Comparison of ENCODE assay signal across 9 cellular contexts in genomic region chr1:161447040-161447756, GRCh38. TPM values are rescaled to one million over a fixed set of nuclear protein-coding genes. Genes with fewer than 3 reads are reported as not detected.
DNase-seq lines count a peak whose midpoint lies in the region; ATAC-seq, FAIRE-seq and TF ChIP-seq lines count a peak whose summit lies in the region.
"Not testable (repeated sequence)": the region's sequence is repeated elsewhere in the genome, so short reads cannot be mapped to it uniquely, and the experiment has no call there.
"Had no signal": no experiment of that assay in that cellular context is flagged by ENCODE, and none has a peak within 500 bp of the region (broad histone marks: within the 10 kb centered on the region; RNA-seq: fewer than 3 reads in every experiment).

No MANE protein-coding gene starts in this region.

- H3K4me3 Mint-ChIP-seq in Calu3 (ENCODE audit: low read depth, unreplicated experiment); activated B cell treated with CpG ODN at 0.5 μM for 24 hours; natural killer cell: not testable (repeated sequence)

- not testable (repeated sequence) for H3K36me3 Mint-ChIP-seq in Calu3 (ENCODE audit: insufficient read depth, unreplicated experiment); activated B cell treated with CpG ODN at 0.5 μM for 24 hours (ENCODE audit: low read depth); natural killer cell

- not testable (repeated sequence) for H3K79me2 ChIP-seq in endothelial cell of umbilical vein (ENCODE audit: control insufficient read depth, insufficient read depth, low read length)

- H3K9me3 Mint-ChIP-seq in Calu3 (ENCODE audit: low read depth, unreplicated experiment); activated B cell treated with CpG ODN at 0.5 μM for 24 hours; natural killer cell: not testable (repeated sequence)

- not testable (repeated sequence) for H3K4me2 ChIP-seq in endothelial cell of umbilical vein (ENCODE audit: insufficient read depth, low read length)

- H3K9ac ChIP-seq in endothelial cell of umbilical vein (replicated peaks; ENCODE audit: extremely low read depth, insufficient read depth, low read length), result not testable (repeated sequence)

- not testable (repeated sequence) for H3K9me1 ChIP-seq in endothelial cell of umbilical vein (replicated peaks; ENCODE audit: control insufficient read depth, extremely low read depth, insufficient read depth, low read length)

- not testable (repeated sequence) for H3K4me1 ChIP-seq in endothelial cell of umbilical vein (ENCODE audit: control insufficient read depth, extremely low read depth, insufficient read depth, low read length)

- H3K27ac Mint-ChIP-seq in Calu3 (ENCODE audit: unreplicated experiment); activated B cell treated with CpG ODN at 0.5 μM for 24 hours; natural killer cell: not testable (repeated sequence)

- DNase-seq in Calu3; activated B cell treated with CpG ODN at 0.5 μM for 24 hours; endothelial cell of umbilical vein (ENCODE audit: low read depth, low spot score); natural killer cell: not testable (repeated sequence)

- TF ChIP-seq CTCF in Calu3 (IDR thresholded peaks at IDR 0.05; ENCODE audit: unreplicated experiment); activated B cell treated with CpG ODN at 0.5 μM for 24 hours (IDR thresholded peaks at IDR 0.05); endothelial cell of umbilical vein (IDR thresholded peaks at IDR 0.05; ENCODE audit: extremely low read depth in 1 of 2, insufficient read depth in 1 of 2, low read depth in 1 of 2, low read length in 2 of 2); natural killer cell (IDR thresholded peaks at IDR 0.05): not testable (repeated sequence)

- not testable (repeated sequence) for FAIRE-seq in endothelial cell of umbilical vein (lab: Jason Lieb, UNC)

- dilution Hi-C loops in endothelial cell of umbilical vein (cut with MboI; ENCODE audit: extremely low pct_ligation_motif_present, low sequenced_read_pairs), result not testable (repeated sequence)

- CTCF ChIA-PET in Calu3 (lab: Charles Lee); activated B cell treated with CpG ODN at 0.5 μM for 24 hours (lab: Charles Lee); endothelial cell of umbilical vein (lab: Charles Lee): not testable (repeated sequence)

- intact Hi-C loops in Calu3 (cut with micrococcal nuclease; ENCODE audit: unreplicated experiment); activated B cell treated with CpG ODN at 0.5 μM for 24 hours (cut with micrococcal nuclease); natural killer cell (cut with micrococcal nuclease): not testable (repeated sequence)
- intact Hi-C loops in endothelial cell of umbilical vein (cut with micrococcal nuclease), result loop anchor here (10.0 kb wide), 1 partner anchor 52 kb away; no protein-coding TSS in a partner anchor

- H3K36me3 ChIP-seq in endothelial cell of umbilical vein (ENCODE audit: control insufficient read depth in 2 of 2, extremely low read depth in 1 of 2, insufficient read depth in 2 of 2, low read length in 2 of 2), result not testable (repeated sequence)

- ATAC-seq in GM19397 (IDR thresholded peaks at IDR 0.05; ENCODE audit: unreplicated experiment) (peak; percentile 44), GM21737 (IDR thresholded peaks at IDR 0.05; ENCODE audit: unreplicated experiment) (peak; percentile 43), HG02970 (IDR thresholded peaks at IDR 0.05; ENCODE audit: low FRiP score, unreplicated experiment) (peak; percentile 38), HG03439 (IDR thresholded peaks at IDR 0.05; ENCODE audit: unreplicated experiment) (peak; percentile 46), activated B cell treated with CpG ODN at 0.5 μM for 24 hours (ENCODE audit: low read depth) (peak; percentile 38), natural killer cell (peak in 2 of 3 donors; percentile 45 to 49)

- H3K9me3 ChIP-seq in endothelial cell of umbilical vein (replicated peaks; ENCODE audit: control insufficient read depth, insufficient read depth, low read length), result not testable (repeated sequence)

- not testable (repeated sequence) for TF ChIP-seq POLR2A in endothelial cell of umbilical vein (IDR thresholded peaks at IDR 0.05; ENCODE audit: low read depth, low read length)

- H2AFZ ChIP-seq in endothelial cell of umbilical vein (ENCODE audit: low read depth, low read length), result not testable (repeated sequence)

- not testable (repeated sequence) for H3K4me3 ChIP-seq in endothelial cell of umbilical vein (replicated peaks in 1 of 3; ENCODE audit: insufficient read depth in 1 of 3, low read depth in 1 of 3, low read length in 3 of 3)

- not testable (repeated sequence) for H3K4me1 Mint-ChIP-seq in Calu3 (ENCODE audit: low read depth, unreplicated experiment); activated B cell treated with CpG ODN at 0.5 μM for 24 hours; natural killer cell

- H4K20me1 ChIP-seq in endothelial cell of umbilical vein (replicated peaks; ENCODE audit: control insufficient read depth, extremely low read depth, insufficient read depth, low read length), result not testable (repeated sequence)

- BruUV-seq in Calu3 (replicated peaks; lab: Mats Ljungman, UMichigan) (TSS peak; percentile 93), endothelial cell of umbilical vein (replicated peaks; lab: Mats Ljungman, UMichigan) (TSS peak; percentile 71)

- not testable (repeated sequence) for H3K27ac ChIP-seq in endothelial cell of umbilical vein (ENCODE audit: insufficient read depth, low read depth, low read length)

- H3K27me3 ChIP-seq in endothelial cell of umbilical vein (ENCODE audit: control insufficient read depth in 2 of 2, insufficient read depth in 2 of 2, low read length in 2 of 2), result not testable (repeated sequence)

- H3K27me3 Mint-ChIP-seq in Calu3 (ENCODE audit: unreplicated experiment), result peaks cover 11% of the 10 kb centered on the region
- not testable (repeated sequence) for H3K27me3 Mint-ChIP-seq in activated B cell treated with CpG ODN at 0.5 μM for 24 hours; natural killer cell (ENCODE audit: low read depth in 2 of 2)

- POLR2A ChIA-PET in activated B cell treated with CpG ODN at 0.5 μM for 24 hours (lab: Charles Lee); endothelial cell of umbilical vein (lab: Charles Lee): not testable (repeated sequence)

RNA-seq across cellular contexts. Expression of gene FCGR2A, which starts 58.1 kb away (rescaled TPM):
- total RNA-seq in Calu3 (2022) (not detected in 2 replicates), activated B cell treated with CpG ODN at 0.5 μM for 24 hours (6.2 and 8.6 TPM in 2 replicates), endothelial cell of umbilical vein (not detected in 2 replicates), natural killer cell (10 to 100 TPM in 2 of 3 donors, 1 to 10 TPM in 1; 7.5 to 34.6 (median 13.9) TPM)
- polyA plus RNA-seq in endothelial cell of umbilical vein, result not detected in 2 replicates
- polyA plus RNA-seq in endothelial cell of umbilical vein (2011; cell fraction: cytosol; rRNA removed), result not detected in 2 replicates
- polyA plus RNA-seq in endothelial cell of umbilical vein (2011; cell fraction: nucleus; rRNA removed), result not detected in 2 replicates
- polyA plus RNA-seq in endothelial cell of umbilical vein (2012), result 0.20 and 0.24 TPM in 2 replicates
- 2.8 and 3.0 TPM in 2 replicates for polyA minus RNA-seq in endothelial cell of umbilical vein
- polyA minus RNA-seq in endothelial cell of umbilical vein (2011; cell fraction: cytosol; rRNA and poly(A)+ RNA removed), result not detected
- not detected in 2 replicates for polyA minus RNA-seq in endothelial cell of umbilical vein (2011; cell fraction: nucleus; rRNA and poly(A)+ RNA removed)
- polyA plus RNA-seq: neural cell had no signal
